15 cellular contexts compared by ENCODE assay signal in genomic region chr10:123972481-123973401, GRCh38.
DNase-seq lines count a peak whose midpoint lies in the region; ATAC-seq, FAIRE-seq and TF ChIP-seq lines count a peak whose summit lies in the region.
"Had no signal": no experiment of that assay in that cellular context is flagged by ENCODE, and none has a peak within 500 bp of the region (broad histone marks: within the 10 kb centered on the region; RNA-seq: fewer than 3 reads in every experiment).

No MANE protein-coding gene starts in this region.

- peaks cover 0 to 11% of the 10 kb centered on the region in 2 donors for H3K9me3 Mint-ChIP-seq in stimulated activated naive CD8-positive, alpha-beta T cell treated with anti-CD3 and anti-CD28 coated beads, Interleukin-15, amount 100 ng/mL, for 72 hours

- no peak overlapping the region for H3K27ac ChIP-seq in coronary artery
- no peak overlapping the region for H3K27ac ChIP-seq in kidney (ENCODE audit: low read depth in 2 of 2, low read length in 2 of 2)
- no peak overlapping the region for H3K27ac ChIP-seq in upper lobe of right lung
- H3K27ac ChIP-seq: tibial nerve had no signal

- H3K9ac ChIP-seq in kidney (ENCODE audit: low read length in 2 of 2), result no peak overlapping the region

- TF ChIP-seq CTCF in coronary artery (IDR thresholded peaks at IDR 0.05), result no peak
- TF ChIP-seq CTCF in kidney (IDR thresholded peaks at IDR 0.05; ENCODE audit: borderline replicate concordance, extremely low read depth, insufficient read depth), result no peak
- TF ChIP-seq CTCF in upper lobe of right lung (IDR thresholded peaks at IDR 0.05), result no peak

- intact Hi-C loops in kidney (cut with DNase I), result no loop called here
- intact Hi-C loops in upper lobe of right lung (cut with DNase I), result no loop called here

- H3K4me1 Mint-ChIP-seq in stimulated activated naive CD8-positive, alpha-beta T cell treated with anti-CD3 and anti-CD28 coated beads, Interleukin-15, amount 100 ng/mL, for 72 hours, result no peaks in the 10 kb centered on the region

- H3K9me3 ChIP-seq in kidney (ENCODE audit: control insufficient read depth in 1 of 2, low read length in 2 of 2) (peaks cover 2 to 7% of the 10 kb centered on the region in 2 donors), upper lobe of right lung (no peaks in the 10 kb centered on the region)

- no peaks in the 10 kb centered on the region for H3K4me1 ChIP-seq in kidney (ENCODE audit: control insufficient read depth in 1 of 2, insufficient read depth in 1 of 2, low read depth in 1 of 2, low read length in 2 of 2)
- H3K4me1 ChIP-seq in upper lobe of right lung, result no peaks in the 10 kb centered on the region

- H3K36me3 ChIP-seq in kidney (ENCODE audit: control insufficient read depth in 1 of 2, insufficient read depth in 2 of 2, low read length in 2 of 2) (no peaks in the 10 kb centered on the region), upper lobe of right lung (no peaks in the 10 kb centered on the region)
- H3K36me3 ChIP-seq: tibial nerve had no signal

- H3K27me3 ChIP-seq in upper lobe of right lung, result peaks cover 64% of the 10 kb centered on the region

- no peak for FAIRE-seq in kidney (lab: Jason Lieb, UNC)
- FAIRE-seq: islet of Langerhans had no signal

- no peak for DNase-seq in stimulated activated naive CD8-positive, alpha-beta T cell treated with anti-CD3 and anti-CD28 coated beads, Interleukin-15, amount 100 ng/mL, for 72 hours
- no peak for DNase-seq in stimulated activated naive CD8-positive, alpha-beta T cell treated with anti-CD3 and anti-CD28 coated beads, Interleukin-15, Interleukin-2, amounts not matched to agents 100 U/mL and 50 U/mL, for 24 hours
- no peak for DNase-seq in coronary artery (ENCODE audit: low spot score)
- peak; percentile 68 for DNase-seq in kidney
- DNase-seq in activated CD4-positive, alpha-beta T cell treated with anti-CD3 and anti-CD28 coated beads for 4 hours, result no peak
- DNase-seq in activated CD4-positive, alpha-beta T cell treated with anti-CD3 and anti-CD28 coated beads, Interleukin-2, amount 50 U/mL, for 48 hours, result no peak
- DNase-seq in upper lobe of right lung, result no peak
- DNase-seq in NCI-H187 treated with DMSO at 0.1 percent for 48 hours (lab: John Stamatoyannopoulos, UW), result no peak
- DNase-seq: activated CD4-positive, alpha-beta T cell treated with anti-CD3 and anti-CD28 coated beads, Interleukin-2, amount 50 U/mL, for 1 hour; activated T-cell treated with anti-CD3 and anti-CD28 coated beads, Interleukin-2, amount 50 U/mL, for 72 hours; Calu3; MM.1S had no signal

- H3K27ac Mint-ChIP-seq in stimulated activated naive CD8-positive, alpha-beta T cell treated with anti-CD3 and anti-CD28 coated beads, Interleukin-15, amount 100 ng/mL, for 72 hours, result no peak overlapping the region
- H3K27ac Mint-ChIP-seq: activated T-cell treated with anti-CD3 and anti-CD28 coated beads, Interleukin-2, amount 50 U/mL, for 72 hours; dendritic cell treated with granulocyte-macrophage colony-stimulating factor and Interleukin-4, amounts not matched to agents 40 ng/mL and 50 ng/mL, for 4 days had no signal

- H3K4me3 ChIP-seq in coronary artery (peak overlapping the region; percentile 54), kidney (ENCODE audit: low read length in 2 of 2) (no peak overlapping the region), upper lobe of right lung (no peak overlapping the region)

- ATAC-seq in stimulated activated naive CD8-positive, alpha-beta T cell treated with anti-CD3 and anti-CD28 coated beads, Interleukin-15, amount 100 ng/mL, for 72 hours, result peak; percentile 40
- no peak for ATAC-seq in stimulated activated naive CD8-positive, alpha-beta T cell treated with anti-CD3 and anti-CD28 coated beads, Interleukin-15, Interleukin-2, amounts not matched to agents 100 U/mL and 50 U/mL, for 24 hours
- ATAC-seq in upper lobe of right lung, result no peak
- ATAC-seq: activated T-cell treated with anti-CD3 and anti-CD28 coated beads, Interleukin-2, amount 50 U/mL, for 72 hours had no signal

- peaks cover 87% of the 10 kb centered on the region for H3K27me3 Mint-ChIP-seq in stimulated activated naive CD8-positive, alpha-beta T cell treated with anti-CD3 and anti-CD28 coated beads, Interleukin-15, amount 100 ng/mL, for 72 hours

- no peak overlapping the region for H3K4me3 Mint-ChIP-seq in stimulated activated naive CD8-positive, alpha-beta T cell treated with anti-CD3 and anti-CD28 coated beads, Interleukin-15, amount 100 ng/mL, for 72 hours
- H3K4me3 Mint-ChIP-seq: dendritic cell treated with granulocyte-macrophage colony-stimulating factor and Interleukin-4, amounts not matched to agents 40 ng/mL and 50 ng/mL, for 4 days had no signal
